13 cellular contexts compared by ENCODE assay signal in the genomic region with DNA sequence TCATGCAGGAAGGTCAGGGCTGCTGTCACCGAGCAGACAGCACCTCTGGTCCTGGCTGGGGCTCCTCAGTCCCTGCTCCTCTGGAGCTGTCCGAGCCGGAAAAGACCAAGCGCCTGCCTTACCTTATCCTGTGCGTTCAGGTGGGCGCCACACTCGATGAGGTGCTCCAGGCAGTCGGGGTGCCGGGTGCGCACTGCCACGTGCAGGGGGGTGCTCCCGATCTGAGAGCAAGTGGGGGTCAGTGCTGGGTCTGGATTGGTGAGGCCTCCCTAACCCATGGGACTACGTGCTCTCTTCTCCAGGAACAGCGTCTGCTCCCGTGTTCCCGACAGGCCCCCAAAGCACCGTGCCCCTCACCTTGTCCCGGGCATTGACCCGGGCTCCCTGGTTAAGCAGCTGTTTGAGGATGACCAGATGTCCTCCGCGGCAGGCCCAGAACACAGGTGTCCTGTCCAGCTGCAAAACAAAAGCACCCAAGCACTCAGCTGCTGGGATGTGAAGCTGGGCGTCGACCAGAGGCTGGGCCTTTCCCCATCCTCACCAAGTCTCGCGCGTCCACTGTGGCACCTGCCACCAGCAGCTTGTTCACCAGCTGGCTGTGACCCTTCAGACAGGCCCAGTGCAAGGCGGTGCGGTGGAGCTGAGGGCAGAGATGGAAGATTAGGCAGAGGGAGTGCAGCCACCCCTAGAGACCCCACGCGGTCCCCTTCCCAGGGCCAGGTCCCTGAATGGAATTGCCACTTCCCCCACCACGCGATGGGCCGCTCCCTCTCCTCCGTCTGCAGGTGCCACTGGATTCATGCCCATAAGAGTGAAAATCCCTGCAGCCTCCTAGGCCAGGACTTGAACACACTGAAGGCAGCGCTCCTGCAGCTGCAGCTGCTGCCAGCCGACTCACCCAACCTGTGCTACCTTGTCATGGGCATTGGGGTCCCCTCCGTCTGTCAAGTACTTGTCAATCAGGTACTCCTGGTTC. TPM values are rescaled to one million over a fixed set of nuclear protein-coding genes. Genes with fewer than 3 reads are reported as not detected.
DNase-seq lines count a peak whose midpoint lies in the region; ATAC-seq, FAIRE-seq and TF ChIP-seq lines count a peak whose summit lies in the region.
"Had no signal": no experiment of that assay in that cellular context is flagged by ENCODE, and none has a peak within 500 bp of the region (broad histone marks: within the 10 kb centered on the region; RNA-seq: fewer than 3 reads in every experiment).

No MANE protein-coding gene starts in this region.

- H3K27me3 Mint-ChIP-seq in activated naive CD4-positive, alpha-beta T cell treated with anti-CD3 and anti-CD28 coated beads, Interleukin-2, amount 50 U/mL, for 24 hours: no peaks in the 10 kb centered on the region
- H3K27me3 Mint-ChIP-seq in T-cell: no peaks in the 10 kb centered on the region

- no peak overlapping the region for H3K9ac ChIP-seq in HepG2 (ENCODE audit: insufficient read depth, low read depth, low read length)

- in situ Hi-C loops in HepG2 (cut with HindIII; ENCODE audit: extremely low pct_ligation_motif_present, low pct_unique_long_range_greater_than_20kb): no loop called here

- H4K20me1 ChIP-seq in HepG2 (ENCODE audit: insufficient read depth, low read length): no peaks in the 10 kb centered on the region

- H3K27me3 ChIP-seq in HepG2 (ENCODE audit: control insufficient read depth in 1 of 2, insufficient read depth in 2 of 2, low read length in 2 of 2) (no peaks in the 10 kb centered on the region), thymus (ENCODE audit: control insufficient read depth, insufficient read depth) (no peaks in the 10 kb centered on the region)
- H3K27me3 ChIP-seq: cardiac muscle cell had no signal

- no peak for TF ChIP-seq RAD21 in HepG2 (CRISPR knock-in tag; IDR thresholded peaks at IDR 0.05)

- no TSS peak for BruUV-seq in HepG2 (replicated peaks; lab: Mats Ljungman, UMichigan)

- H3K79me2 ChIP-seq in HepG2 (ENCODE audit: insufficient read depth, low read length): no peaks in the 10 kb centered on the region

- ATAC-seq in activated naive CD4-positive, alpha-beta T cell treated with anti-CD3 and anti-CD28 coated beads, Interleukin-2, amount 50 U/mL, for 72 hours: no peak
- ATAC-seq in T-cell (replicated peaks in 1 of 4): no peak
- peak; percentile 6 for ATAC-seq in HepG2

- H3K4me3 Mint-ChIP-seq in activated naive CD4-positive, alpha-beta T cell treated with anti-CD3 and anti-CD28 coated beads, Interleukin-2, amount 50 U/mL, for 24 hours: peak overlapping the region; percentile 44
- H3K4me3 Mint-ChIP-seq in T-cell: peak overlapping the region; percentile 4 to 68 (median 58)

- DNase-seq in activated naive CD4-positive, alpha-beta T cell treated with anti-CD3 and anti-CD28 coated beads, Interleukin-2, amount 50 U/mL, for 72 hours (ENCODE audit: low spot score in 2 of 2): no peak
- no peak for DNase-seq in T-cell
- DNase-seq in HepG2 (ENCODE audit: low spot score): no peak
- DNase-seq in NAMALWA (ENCODE audit: low spot score): no peak
- no peak for DNase-seq in OCI-M2 (lab: John Stamatoyannopoulos, UW; ENCODE audit: unreplicated experiment)
- DNase-seq in hippocampal formation (lab: John Stamatoyannopoulos, UW): no peak
- DNase-seq: NCI-H774 had no signal

- H3K27ac ChIP-seq in HepG2 (ENCODE audit: extremely low read length, insufficient read depth, low read length) (no peak overlapping the region), thymus (ENCODE audit: low read depth) (peak overlapping the region; percentile 8)
- H3K27ac ChIP-seq: cardiac muscle cell, VCaP had no signal

- H3K4me1 ChIP-seq in HepG2 (ENCODE audit: insufficient read depth, low read length) (no peaks in the 10 kb centered on the region), thymus (ENCODE audit: control insufficient read depth, insufficient read depth, low read length) (peaks cover 14% of the 10 kb centered on the region)

- FAIRE-seq in HepG2 (lab: Jason Lieb, UNC): no peak
- FAIRE-seq: endothelial cell of umbilical vein had no signal

- WGBS in HepG2 (ENCODE audit: low lambda C conversion rate): 97% methylated on average over 37 of the region's 37 CpGs
- 96% methylated on average over 37 of the region's 37 CpGs for WGBS in thymus

- 0 out of 4 replicates have a peak, but pooled peaks of 1 of the 2 experiments have one; percentile 51 for TF ChIP-seq POLR2A in HepG2 (IDR thresholded peaks at IDR 0.05; ENCODE audit: insufficient read depth in 1 of 2, low read depth in 2 of 2, low read length in 2 of 2)

- POLR2A ChIA-PET in T-cell (lab: Charles Lee): interaction anchor here in 1 of 2 donors (0.7 kb wide), 1 partner anchor 254 kb away, joined by 3 read pairs; no protein-coding TSS in a partner anchor
- POLR2A ChIA-PET in HepG2 (lab: Yijun Ruan, JAX): interaction anchor here (0.7 to 1.5 kb wide), 2 partner anchors 18 to 22 kb away, joined by 4 to 7 read pairs; partner anchors contain the start of gene ANKRD39

- CTCF ChIA-PET in T-cell (lab: Charles Lee): interaction anchor here in 1 of 2 donors (1.2 kb wide), 1 partner anchor 17 kb away, joined by 3 read pairs; no protein-coding TSS in a partner anchor
- CTCF ChIA-PET in HepG2 (lab: Yijun Ruan, JAX; ENCODE audit: low intra/inter-chr PET ratio, low total read pairs): no interaction called here

- H3K36me3 ChIP-seq in HepG2 (replicated peaks in 1 of 2; ENCODE audit: control insufficient read depth in 1 of 2, insufficient read depth in 2 of 2, low read length in 2 of 2) (peaks cover under 1 to 3% of the 10 kb centered on the region in 2 experiments), thymus (ENCODE audit: control insufficient read depth, insufficient read depth) (peaks cover 14% of the 10 kb centered on the region)

- H3K36me3 Mint-ChIP-seq in activated naive CD4-positive, alpha-beta T cell treated with anti-CD3 and anti-CD28 coated beads, Interleukin-2, amount 50 U/mL, for 24 hours: peaks cover 2% of the 10 kb centered on the region
- peaks cover 0 to 6% of the 10 kb centered on the region in 2 donors for H3K36me3 Mint-ChIP-seq in activated naive CD4-positive, alpha-beta T cell treated with anti-CD3 and anti-CD28 coated beads, Interleukin-2, amount 50 U/mL, for 72 hours
- H3K36me3 Mint-ChIP-seq in T-cell: no peaks in the 10 kb centered on the region

- H3K9me3 ChIP-seq in HepG2 (ENCODE audit: low read length) (no peaks in the 10 kb centered on the region), thymus (ENCODE audit: control insufficient read depth) (no peaks in the 10 kb centered on the region)

- no peaks in the 10 kb centered on the region for H3K9me3 Mint-ChIP-seq in activated naive CD4-positive, alpha-beta T cell treated with anti-CD3 and anti-CD28 coated beads, Interleukin-2, amount 50 U/mL, for 24 hours
- H3K9me3 Mint-ChIP-seq in activated naive CD4-positive, alpha-beta T cell treated with anti-CD3 and anti-CD28 coated beads, Interleukin-2, amount 50 U/mL, for 72 hours: no peaks in the 10 kb centered on the region
- no peaks in the 10 kb centered on the region for H3K9me3 Mint-ChIP-seq in T-cell
- H3K9me3 Mint-ChIP-seq: activated T-helper 2 cell treated with anti-CD3 and anti-CD28 coated beads, Interferon-gamma antibody, Interleukin-2, Interleukin-4, amounts not matched to agents 10 μg/mL and 5 μg/mL and 100 μg/mL, durations not matched to agents 14 hours and 24 hours and 36 hours had no signal

- H3K4me3 ChIP-seq in HepG2 (replicated peaks in 1 of 3; ENCODE audit: insufficient read depth in 1 of 3, low read depth in 2 of 3, low read length in 3 of 3): no peak overlapping the region
- peak overlapping the region; percentile 26 for H3K4me3 ChIP-seq in thymus (ENCODE audit: low read length)
- H3K4me3 ChIP-seq: cardiac muscle cell had no signal

- intact Hi-C loops in HepG2 (cut with micrococcal nuclease; ENCODE audit: unreplicated experiment): no loop called here

- no peak overlapping the region for H3K4me2 ChIP-seq in HepG2 (ENCODE audit: low read depth, low read length)

- no peak for TF ChIP-seq CTCF in HepG2 (CRISPR knock-in tag; IDR thresholded peaks at IDR 0.05)

- TF ChIP-seq EP300 in HepG2 (IDR thresholded peaks at IDR 0.05; ENCODE audit: low read depth in 2 of 2, low read length in 2 of 2) (no peak), HepG2 (CRISPR knock-in tag; IDR thresholded peaks at IDR 0.05; ENCODE audit: borderline replicate concordance) (no peak)

- H3K27ac Mint-ChIP-seq in activated naive CD4-positive, alpha-beta T cell treated with anti-CD3 and anti-CD28 coated beads, Interleukin-2, amount 50 U/mL, for 24 hours: peak overlapping the region; percentile 23
- H3K27ac Mint-ChIP-seq in activated naive CD4-positive, alpha-beta T cell treated with anti-CD3 and anti-CD28 coated beads, Interleukin-2, amount 50 U/mL, for 72 hours: no peak overlapping the region
- peak overlapping the region; percentile 11 to 52 for H3K27ac Mint-ChIP-seq in T-cell

- peaks cover 8% of the 10 kb centered on the region for H3K4me1 Mint-ChIP-seq in activated naive CD4-positive, alpha-beta T cell treated with anti-CD3 and anti-CD28 coated beads, Interleukin-2, amount 50 U/mL, for 24 hours
- H3K4me1 Mint-ChIP-seq in T-cell: peaks cover 23 to 28% (median 26%) of the 10 kb centered on the region in 3 donors

- no peak overlapping the region for H2AFZ ChIP-seq in HepG2 (ENCODE audit: low read length)

RNA-seq across cellular contexts. Expression of gene ANKRD23, which starts 3.7 kb away (rescaled TPM):
- total RNA-seq in activated naive CD4-positive, alpha-beta T cell treated with anti-CD3 and anti-CD28 coated beads, Interleukin-2, amount 50 U/mL, for 72 hours: 1 to 10 TPM; 3.7 to 6.8 TPM
- total RNA-seq in T-cell: 10 to 100 TPM; 10.1 to 19.5 (median 16.4) TPM
- total RNA-seq in HepG2 (2016; rRNA removed; fragmentation: Illumina TruSeq; extraction: Trizol): 0.35 and 1.5 TPM in 2 replicates
- 0.35 and 0.51 TPM in 2 replicates for total RNA-seq in HepG2 (2016; cell fraction: cytosol; rRNA removed; fragmentation: Illumina TruSeq; extraction: Trizol; ENCODE audit: low read depth)
- total RNA-seq in HepG2 (2016; cell fraction: insoluble cytoplasmic fraction; rRNA removed; fragmentation: Illumina TruSeq; extraction: Trizol): 0.61 and 2.2 TPM in 2 replicates
- 0.77 and 0.90 TPM in 2 replicates for total RNA-seq in HepG2 (2016; cell fraction: membrane; rRNA removed; fragmentation: Illumina TruSeq; extraction: Trizol)
- total RNA-seq in HepG2 (2016; cell fraction: nucleus; rRNA removed; fragmentation: Illumina TruSeq; extraction: Trizol): 2.3 and 2.8 TPM in 2 replicates
- 1.6 and 2.7 TPM in 2 replicates for polyA plus RNA-seq in HepG2 (2011; rRNA removed)
- polyA plus RNA-seq in HepG2 (2011; cell fraction: cytosol; rRNA removed): 0.71 and 0.90 TPM in 2 replicates
- polyA plus RNA-seq in HepG2 (2011; cell fraction: nucleus; rRNA removed): 17.9 and 22.1 TPM in 2 replicates
- 0.72 and 2.1 TPM in 2 replicates for polyA plus RNA-seq in HepG2 (2012)
- polyA plus RNA-seq in HepG2 (2016; cell fraction: cytosol; fragmentation: Illumina TruSeq; extraction: Trizol; ENCODE audit: low read depth): 0.47 and 0.50 TPM in 2 replicates
- polyA plus RNA-seq in HepG2 (2016; cell fraction: insoluble cytoplasmic fraction; fragmentation: Illumina TruSeq; extraction: Trizol; ENCODE audit: low read depth): 0.32 and 0.50 TPM in 2 replicates
- 0.47 and 0.74 TPM in 2 replicates for polyA plus RNA-seq in HepG2 (2016; cell fraction: membrane; fragmentation: Illumina TruSeq; extraction: Trizol; ENCODE audit: low read depth)
- polyA plus RNA-seq in HepG2 (2016; cell fraction: nucleus; fragmentation: Illumina TruSeq; extraction: Trizol; ENCODE audit: insufficient read depth, low read depth): 9.2 and 10.4 TPM in 2 replicates
- 1.6 and 5.1 TPM in 2 replicates for polyA minus RNA-seq in HepG2 (2011; rRNA and poly(A)+ RNA removed; ENCODE audit: low replicate concordance)
- polyA minus RNA-seq in HepG2 (2011; cell fraction: cytosol; rRNA and poly(A)+ RNA removed): not detected in 2 replicates
- polyA minus RNA-seq in HepG2 (2011; cell fraction: nucleus; rRNA and poly(A)+ RNA removed): 3.9 and 4.1 TPM in 2 replicates
- 7.5 TPM for polyA plus RNA-seq in thymus

RNA-seq across cellular contexts. Expression of gene ANKRD39, which starts 17.7 kb away (rescaled TPM):
- 10 to 100 TPM; 23.8 to 39.2 TPM for total RNA-seq in activated naive CD4-positive, alpha-beta T cell treated with anti-CD3 and anti-CD28 coated beads, Interleukin-2, amount 50 U/mL, for 72 hours
- 10 to 100 TPM; 16.9 to 25.0 (median 19.2) TPM for total RNA-seq in T-cell
- 23.2 and 26.7 TPM in 2 replicates for total RNA-seq in HepG2 (2016; rRNA removed; fragmentation: Illumina TruSeq; extraction: Trizol)
- 40.7 and 45.8 TPM in 2 replicates for total RNA-seq in HepG2 (2016; cell fraction: cytosol; rRNA removed; fragmentation: Illumina TruSeq; extraction: Trizol; ENCODE audit: low read depth)
- total RNA-seq in HepG2 (2016; cell fraction: insoluble cytoplasmic fraction; rRNA removed; fragmentation: Illumina TruSeq; extraction: Trizol): 26.3 and 27.1 TPM in 2 replicates
- total RNA-seq in HepG2 (2016; cell fraction: membrane; rRNA removed; fragmentation: Illumina TruSeq; extraction: Trizol): 37.4 and 41.3 TPM in 2 replicates
- total RNA-seq in HepG2 (2016; cell fraction: nucleus; rRNA removed; fragmentation: Illumina TruSeq; extraction: Trizol): 10.3 and 11.7 TPM in 2 replicates
- 24.8 and 27.8 TPM in 2 replicates for polyA plus RNA-seq in HepG2 (2011; rRNA removed)
- 18.3 and 31.5 TPM in 2 replicates for polyA plus RNA-seq in HepG2 (2011; cell fraction: cytosol; rRNA removed)
- polyA plus RNA-seq in HepG2 (2011; cell fraction: nucleus; rRNA removed): 24.2 and 29.2 TPM in 2 replicates
- polyA plus RNA-seq in HepG2 (2012): 14.6 and 20.3 TPM in 2 replicates
- 55.3 and 63.9 TPM in 2 replicates for polyA plus RNA-seq in HepG2 (2016; cell fraction: cytosol; fragmentation: Illumina TruSeq; extraction: Trizol; ENCODE audit: low read depth)
- 33.9 and 35.0 TPM in 2 replicates for polyA plus RNA-seq in HepG2 (2016; cell fraction: insoluble cytoplasmic fraction; fragmentation: Illumina TruSeq; extraction: Trizol; ENCODE audit: low read depth)
- polyA plus RNA-seq in HepG2 (2016; cell fraction: membrane; fragmentation: Illumina TruSeq; extraction: Trizol; ENCODE audit: low read depth): 40.8 and 47.0 TPM in 2 replicates
- polyA plus RNA-seq in HepG2 (2016; cell fraction: nucleus; fragmentation: Illumina TruSeq; extraction: Trizol; ENCODE audit: insufficient read depth, low read depth): 23.0 and 24.9 TPM in 2 replicates
- polyA minus RNA-seq in HepG2 (2011; rRNA and poly(A)+ RNA removed; ENCODE audit: low replicate concordance): 10.9 and 17.9 TPM in 2 replicates
- polyA minus RNA-seq in HepG2 (2011; cell fraction: cytosol; rRNA and poly(A)+ RNA removed): 4.6 and 5.6 TPM in 2 replicates
- polyA minus RNA-seq in HepG2 (2011; cell fraction: nucleus; rRNA and poly(A)+ RNA removed): 8.2 and 14.2 TPM in 2 replicates
- polyA plus RNA-seq in thymus: 10.0 TPM

RNA-seq across cellular contexts. Expression of gene CNNM3, which starts 24.1 kb away (rescaled TPM):
- 10 to 100 TPM; 15.0 to 18.8 TPM for total RNA-seq in activated naive CD4-positive, alpha-beta T cell treated with anti-CD3 and anti-CD28 coated beads, Interleukin-2, amount 50 U/mL, for 72 hours
- total RNA-seq in T-cell (10 to 100 TPM; 44.2 to 55.3 (median 48.0) TPM), HepG2 (2016; rRNA removed; fragmentation: Illumina TruSeq; extraction: Trizol) (8.4 and 21.2 TPM in 2 replicates)
- total RNA-seq in HepG2 (2016; cell fraction: cytosol; rRNA removed; fragmentation: Illumina TruSeq; extraction: Trizol; ENCODE audit: low read depth): 5.5 and 5.9 TPM in 2 replicates
- 6.5 and 21.5 TPM in 2 replicates for total RNA-seq in HepG2 (2016; cell fraction: insoluble cytoplasmic fraction; rRNA removed; fragmentation: Illumina TruSeq; extraction: Trizol)
- total RNA-seq in HepG2 (2016; cell fraction: membrane; rRNA removed; fragmentation: Illumina TruSeq; extraction: Trizol): 8.5 and 9.2 TPM in 2 replicates
- 22.7 and 27.7 TPM in 2 replicates for total RNA-seq in HepG2 (2016; cell fraction: nucleus; rRNA removed; fragmentation: Illumina TruSeq; extraction: Trizol)
- polyA plus RNA-seq in HepG2 (2011; rRNA removed) (27.9 and 43.4 TPM in 2 replicates), thymus (7.3 TPM)
- 24.2 and 26.5 TPM in 2 replicates for polyA plus RNA-seq in HepG2 (2011; cell fraction: cytosol; rRNA removed)
- 68.4 and 71.2 TPM in 2 replicates for polyA plus RNA-seq in HepG2 (2011; cell fraction: nucleus; rRNA removed)
- 35.8 and 38.5 TPM in 2 replicates for polyA plus RNA-seq in HepG2 (2012)
- 4.3 and 4.5 TPM in 2 replicates for polyA plus RNA-seq in HepG2 (2016; cell fraction: cytosol; fragmentation: Illumina TruSeq; extraction: Trizol; ENCODE audit: low read depth)
- 11.7 and 14.4 TPM in 2 replicates for polyA plus RNA-seq in HepG2 (2016; cell fraction: insoluble cytoplasmic fraction; fragmentation: Illumina TruSeq; extraction: Trizol; ENCODE audit: low read depth)
- polyA plus RNA-seq in HepG2 (2016; cell fraction: membrane; fragmentation: Illumina TruSeq; extraction: Trizol; ENCODE audit: low read depth): 10.0 and 11.0 TPM in 2 replicates
- polyA plus RNA-seq in HepG2 (2016; cell fraction: nucleus; fragmentation: Illumina TruSeq; extraction: Trizol; ENCODE audit: insufficient read depth, low read depth): 48.6 and 52.0 TPM in 2 replicates
- 49.9 and 152 TPM in 2 replicates for polyA minus RNA-seq in HepG2 (2011; rRNA and poly(A)+ RNA removed; ENCODE audit: low replicate concordance)
- 50.4 and 69.9 TPM in 2 replicates for polyA minus RNA-seq in HepG2 (2011; cell fraction: cytosol; rRNA and poly(A)+ RNA removed)
- polyA minus RNA-seq in HepG2 (2011; cell fraction: nucleus; rRNA and poly(A)+ RNA removed): 56.1 and 70.2 TPM in 2 replicates

RNA-seq across cellular contexts. Expression of gene SEMA4C, which starts 29.7 kb away (rescaled TPM):
- total RNA-seq in activated naive CD4-positive, alpha-beta T cell treated with anti-CD3 and anti-CD28 coated beads, Interleukin-2, amount 50 U/mL, for 72 hours: 10 to 100 TPM in 1 of 2 donors, 1 to 10 TPM in 1; 6.8 to 10.8 TPM
- 10 to 100 TPM; 36.3 to 89.0 (median 72.3) TPM for total RNA-seq in T-cell
- total RNA-seq in HepG2 (2016; rRNA removed; fragmentation: Illumina TruSeq; extraction: Trizol): 11.3 and 25.9 TPM in 2 replicates
- total RNA-seq in HepG2 (2016; cell fraction: cytosol; rRNA removed; fragmentation: Illumina TruSeq; extraction: Trizol; ENCODE audit: low read depth): 3.5 and 4.2 TPM in 2 replicates
- 8.4 and 25.7 TPM in 2 replicates for total RNA-seq in HepG2 (2016; cell fraction: insoluble cytoplasmic fraction; rRNA removed; fragmentation: Illumina TruSeq; extraction: Trizol)
- total RNA-seq in HepG2 (2016; cell fraction: membrane; rRNA removed; fragmentation: Illumina TruSeq; extraction: Trizol): 10.9 and 11.4 TPM in 2 replicates
- 22.1 and 28.3 TPM in 2 replicates for total RNA-seq in HepG2 (2016; cell fraction: nucleus; rRNA removed; fragmentation: Illumina TruSeq; extraction: Trizol)
- polyA plus RNA-seq in HepG2 (2011; rRNA removed): 46.6 and 69.2 TPM in 2 replicates
- polyA plus RNA-seq in HepG2 (2011; cell fraction: cytosol; rRNA removed): 33.4 and 47.8 TPM in 2 replicates
- 135 and 157 TPM in 2 replicates for polyA plus RNA-seq in HepG2 (2011; cell fraction: nucleus; rRNA removed)
- 27.3 and 39.4 TPM in 2 replicates for polyA plus RNA-seq in HepG2 (2012)
- 1.0 and 1.2 TPM in 2 replicates for polyA plus RNA-seq in HepG2 (2016; cell fraction: cytosol; fragmentation: Illumina TruSeq; extraction: Trizol; ENCODE audit: low read depth)
- polyA plus RNA-seq in HepG2 (2016; cell fraction: insoluble cytoplasmic fraction; fragmentation: Illumina TruSeq; extraction: Trizol; ENCODE audit: low read depth): 6.0 and 8.4 TPM in 2 replicates
- polyA plus RNA-seq in HepG2 (2016; cell fraction: membrane; fragmentation: Illumina TruSeq; extraction: Trizol; ENCODE audit: low read depth): 3.1 and 3.2 TPM in 2 replicates
- 51.6 and 60.2 TPM in 2 replicates for polyA plus RNA-seq in HepG2 (2016; cell fraction: nucleus; fragmentation: Illumina TruSeq; extraction: Trizol; ENCODE audit: insufficient read depth, low read depth)
- polyA minus RNA-seq in HepG2 (2011; rRNA and poly(A)+ RNA removed; ENCODE audit: low replicate concordance): 29.1 and 175 TPM in 2 replicates
- 41.8 and 45.0 TPM in 2 replicates for polyA minus RNA-seq in HepG2 (2011; cell fraction: cytosol; rRNA and poly(A)+ RNA removed)
- polyA minus RNA-seq in HepG2 (2011; cell fraction: nucleus; rRNA and poly(A)+ RNA removed): 25.8 and 31.7 TPM in 2 replicates
- polyA plus RNA-seq in thymus: 14.1 TPM

Comparison
In these comparisons a context has a peak if more than half of its experiments do, and no peak if none do; other contexts are left out.
1. H3K27ac Mint-ChIP-seq: peak in activated naive CD4-positive, alpha-beta T cell treated with anti-CD3 and anti-CD28 coated beads, Interleukin-2, amount 50 U/mL, for 24 hours (single experiment) and T-cell (2 of 2); none in activated naive CD4-positive, alpha-beta T cell treated with anti-CD3 and anti-CD28 coated beads, Interleukin-2, amount 50 U/mL, for 72 hours (0 of 2).